ENCODE assay signal across 1 cellular context in genomic region chr14:71942904-71943694, GRCh38.
TF ChIP-seq lines count a peak whose summit lies in the region.

No MANE protein-coding gene starts in this region.

TF ChIP-seq in GM12878, 131 proteins besides CTCF, POLR2A, EP300 and RAD21 (continued from another document):
- TF ChIP-seq PKNOX1 (IDR thresholded peaks at IDR 0.05), result peak; percentile 83
- peak; percentile 93 for TF ChIP-seq EED (IDR thresholded peaks at IDR 0.05; ENCODE audit: low read depth)
- no peak for TF ChIP-seq RFX5 (IDR thresholded peaks at IDR 0.05; ENCODE audit: low read depth, low read length)
- TF ChIP-seq HSF1 (IDR thresholded peaks at IDR 0.05; ENCODE audit: low read depth, low read length), result no peak
- peak; percentile 23; the same call in 1 of the 2 replicates for TF ChIP-seq ZNF687 (IDR thresholded peaks at IDR 0.05)
- TF ChIP-seq IKZF2 (IDR thresholded peaks at IDR 0.05), result peak; percentile 90 to 92
- peak; percentile 29; the same call in 1 of the 2 replicates for TF ChIP-seq IRF4 (IDR thresholded peaks at IDR 0.05; ENCODE audit: low read depth, low read length)
- TF ChIP-seq ETV6 (conservative IDR thresholded peaks at IDR 0.05 in 1 of 2, IDR thresholded peaks at IDR 0.05 in 1 of 2; ENCODE audit: borderline replicate concordance in 1 of 2, low read depth in 1 of 2), result peak in 1 of 2 experiments; percentile 56; a peak in 1 of 4 replicates
- no peak for TF ChIP-seq CHD2 (IDR thresholded peaks at IDR 0.05; ENCODE audit: borderline replicate concordance, low read depth, low read length)
- 0 out of 2 replicates have a peak, but pooled peaks have one; percentile 18 for TF ChIP-seq ZNF217 (IDR thresholded peaks at IDR 0.05)
- TF ChIP-seq NKRF (conservative IDR thresholded peaks at IDR 0.05), result 0 out of 2 replicates have a peak, but pooled peaks have one; percentile 20
- no peak for TF ChIP-seq NFXL1 (IDR thresholded peaks at IDR 0.05; ENCODE audit: borderline replicate concordance)
- TF ChIP-seq BCL11A (IDR thresholded peaks at IDR 0.05; ENCODE audit: low read depth, low read length), result peak; percentile 52; the same call in 1 of the 2 replicates
- TF ChIP-seq SKIL (IDR thresholded peaks at IDR 0.05; ENCODE audit: low read depth, poor library complexity, severe bottlenecking), result peak; percentile 27
- TF ChIP-seq PAX5 (IDR thresholded peaks at IDR 0.05; ENCODE audit: borderline replicate concordance, low read depth, low read length), result 0 out of 2 replicates have a peak, but pooled peaks have one; percentile 14
- TF ChIP-seq NBN (IDR thresholded peaks at IDR 0.05), result 0 out of 2 replicates have a peak, but pooled peaks have one; percentile 73
- TF ChIP-seq CEBPB (IDR thresholded peaks at IDR 0.05; ENCODE audit: borderline replicate concordance in 1 of 2, low read depth in 2 of 2, low read length in 2 of 2), result 0 out of 4 replicates have a peak, but pooled peaks of 1 of the 2 experiments have one; percentile 4
- TF ChIP-seq GABPA (IDR thresholded peaks at IDR 0.05; ENCODE audit: low read depth), result no peak
- TF ChIP-seq MLLT1 (IDR thresholded peaks at IDR 0.05), result no peak
- no peak for TF ChIP-seq STAT1 (conservative IDR thresholded peaks at IDR 0.05)
- peak; percentile 24 for TF ChIP-seq MEF2B (IDR thresholded peaks at IDR 0.05; ENCODE audit: partially characterized antibody, poor library complexity, severe bottlenecking)
- TF ChIP-seq RUNX3 (IDR thresholded peaks at IDR 0.05; ENCODE audit: low read length), result peak; percentile 67
- peak; percentile 5; the same call in 1 of the 2 replicates for TF ChIP-seq CREM (IDR thresholded peaks at IDR 0.05; ENCODE audit: low read depth)
- TF ChIP-seq SMARCA5 (IDR thresholded peaks at IDR 0.05), result peak; percentile 61; the same call in 1 of the 2 replicates
- no peak for TF ChIP-seq FOS (IDR thresholded peaks at IDR 0.05; ENCODE audit: borderline replicate concordance, extremely low read depth, insufficient read length)
- TF ChIP-seq MTA2 (IDR thresholded peaks at IDR 0.05; ENCODE audit: low read depth), result peak; percentile 84
- peak; percentile 24; the same call in 1 of the 2 replicates for TF ChIP-seq RAD51 (IDR thresholded peaks at IDR 0.05)
- 0 out of 3 replicates have a peak, but pooled peaks have one; percentile 10 for TF ChIP-seq POU2F2 (IDR thresholded peaks at IDR 0.05; ENCODE audit: borderline replicate concordance, low read depth, low read length)
- no peak for TF ChIP-seq SUPT20H (IDR thresholded peaks at IDR 0.05; ENCODE audit: borderline replicate concordance, control insufficient read depth, low read depth, low read length)
- TF ChIP-seq CBX5 (IDR thresholded peaks at IDR 0.05; ENCODE audit: low read depth), result no peak
- peak; percentile 57; the same call in 1 of the 2 replicates for TF ChIP-seq CBFB (IDR thresholded peaks at IDR 0.05; ENCODE audit: low read depth)
- TF ChIP-seq POLR2AphosphoS5 (IDR thresholded peaks at IDR 0.05; ENCODE audit: low read length), result 0 out of 2 replicates have a peak, but pooled peaks have one; percentile 25
- TF ChIP-seq NFIC (IDR thresholded peaks at IDR 0.05; ENCODE audit: low read depth, low read length), result peak; percentile 75; the same call in 1 of the 2 replicates
